Comparison of ENCODE assay signal across 19 cellular contexts in genomic region chr2:231221761-231222160, GRCh38. TPM values are rescaled to one million over a fixed set of nuclear protein-coding genes. Genes with fewer than 3 reads are reported as not detected.
DNase-seq lines count a peak whose midpoint lies in the region; TF ChIP-seq lines count a peak whose summit lies in the region.
"Had no signal": no experiment of that assay in that cellular context is flagged by ENCODE, and none has a peak within 500 bp of the region (broad histone marks: within the 10 kb centered on the region; RNA-seq: fewer than 3 reads in every experiment).

No MANE protein-coding gene starts in this region.

- in situ Hi-C loops in SK-MEL-5 (cut with HindIII; ENCODE audit: low pct_unique_long_range_greater_than_20kb, low sequenced_read_pairs), result no loop called here

- H3K18ac ChIP-seq in neuronal stem cell (ENCODE audit: low read length), result no peak overlapping the region

- H3K9me3 ChIP-seq in fibroblast of lung (ENCODE audit: control insufficient read depth, insufficient read depth, low read depth, low read length), result no peaks in the 10 kb centered on the region
- no peaks in the 10 kb centered on the region for H3K9me3 ChIP-seq in sigmoid colon
- peaks cover 0 to 8% of the 10 kb centered on the region in 2 donors for H3K9me3 ChIP-seq in neuronal stem cell (replicated peaks in 1 of 2; ENCODE audit: control insufficient read depth in 2 of 2, insufficient read depth in 1 of 2, low read depth in 1 of 2, low read length in 2 of 2)
- H3K9me3 ChIP-seq: SK-N-SH had no signal

- DNase-seq in AG10803 (ENCODE audit: low read depth) (peak; percentile 11), SK-MEL-5 (ENCODE audit: low read depth, low spot score) (peak; percentile 75), fibroblast of lung (ENCODE audit: low read depth in 2 of 2) (peak in 1 of 2 donors; percentile 10), sigmoid colon (peak; percentile 18), neuronal stem cell (ENCODE audit: low spot score) (no peak), islet precursor cell (no peak), NCI-H2227 treated with DMSO at 0.1 percent for 48 hours (lab: John Stamatoyannopoulos, UW) (no peak), NCI-H146 treated with DMSO at 0.1 percent for 48 hours (lab: John Stamatoyannopoulos, UW; ENCODE audit: unreplicated experiment) (no peak)
- DNase-seq: activated CD4-positive, alpha-beta T cell treated with anti-CD3 and anti-CD28 coated beads for 1 hour; C1 segment of cervical spinal cord; endodermal cell; Kasumi-1; left colon; NCI-H1417; NCI-H2171; NCI-H774; posterior cingulate gyrus; SK-N-SH had no signal

- H3K36me3 ChIP-seq in fibroblast of lung (ENCODE audit: control insufficient read depth, insufficient read depth, low read length) (peaks cover 10% of the 10 kb centered on the region), sigmoid colon (peaks cover 0 to 35% (median 0%) of the 10 kb centered on the region in 4 donors), neuronal stem cell (replicated peaks in 1 of 2; ENCODE audit: control insufficient read depth in 2 of 2, insufficient read depth in 2 of 2, low read length in 2 of 2) (peaks cover 10 to 94% of the 10 kb centered on the region in 2 donors)

- H3K27ac ChIP-seq in fibroblast of lung (ENCODE audit: insufficient read depth, low read length), result peak overlapping the region; percentile 85
- peak overlapping the region; percentile 69 to 89 (median 82) for H3K27ac ChIP-seq in sigmoid colon
- H3K27ac ChIP-seq in neuronal stem cell (replicated peaks; ENCODE audit: low read length), result no peak overlapping the region

- no peak overlapping the region for H4K91ac ChIP-seq in neuronal stem cell (ENCODE audit: low read depth, low read length, poor library complexity)

- H3K4me1 ChIP-seq in fibroblast of lung (ENCODE audit: control insufficient read depth, extremely low read depth, insufficient read depth, low read length) (peaks cover 11% of the 10 kb centered on the region), sigmoid colon (peaks cover 0 to 46% (median 33%) of the 10 kb centered on the region in 4 donors), neuronal stem cell (ENCODE audit: control insufficient read depth in 2 of 2, insufficient read depth in 1 of 2, low read depth in 1 of 2, low read length in 2 of 2) (no peaks in the 10 kb centered on the region)

- peak overlapping the region; percentile 63 for H3K4me2 ChIP-seq in fibroblast of lung (ENCODE audit: extremely low read depth, insufficient read depth, low read length)
- H3K4me2 ChIP-seq in neuronal stem cell (ENCODE audit: insufficient read depth, low read length, poor library complexity, severe bottlenecking), result no peak overlapping the region
- H3K4me2 ChIP-seq: SK-N-SH had no signal

- H4K20me1 ChIP-seq in fibroblast of lung (ENCODE audit: control insufficient read depth, extremely low read depth, insufficient read depth, low read length), result no peaks in the 10 kb centered on the region

- no peak overlapping the region for H2BK120ac ChIP-seq in neuronal stem cell (ENCODE audit: low read depth, low read length)

- H3K4ac ChIP-seq in neuronal stem cell (ENCODE audit: low read length), result no peak overlapping the region

- TF ChIP-seq CTCF in AG10803 (conservative IDR thresholded peaks at IDR 0.05; ENCODE audit: low read length), result no peak
- TF ChIP-seq CTCF in fibroblast of lung (conservative IDR thresholded peaks at IDR 0.05 in 1 of 2, IDR thresholded peaks at IDR 0.05 in 1 of 2; ENCODE audit: low read depth in 1 of 2, low read length in 2 of 2), result no peak
- TF ChIP-seq CTCF in sigmoid colon (IDR thresholded peaks at IDR 0.05), result no peak

- no peak overlapping the region for H3K23ac ChIP-seq in neuronal stem cell (ENCODE audit: low read depth, low read length, poor library complexity)

- no peak overlapping the region for H2BK5ac ChIP-seq in neuronal stem cell (ENCODE audit: low read length)

- intact Hi-C loops in sigmoid colon (cut with DNase I), result no loop called here

- no peaks in the 10 kb centered on the region for H3K79me1 ChIP-seq in neuronal stem cell (ENCODE audit: low read depth, low read length)

- no peak overlapping the region for H2AFZ ChIP-seq in fibroblast of lung (ENCODE audit: low read length)
- H2AFZ ChIP-seq in neuronal stem cell (ENCODE audit: low read length), result no peak overlapping the region

- no peak overlapping the region for H2BK12ac ChIP-seq in neuronal stem cell (ENCODE audit: low read length)

- TF ChIP-seq EP300 in sigmoid colon (IDR thresholded peaks at IDR 0.05), result no peak

- no peak overlapping the region for H3K14ac ChIP-seq in neuronal stem cell (ENCODE audit: low read length)

- H3K79me2 ChIP-seq in fibroblast of lung (ENCODE audit: control insufficient read depth, insufficient read depth, low read length), result no peaks in the 10 kb centered on the region

- H4K8ac ChIP-seq in neuronal stem cell (ENCODE audit: low read depth, low read length), result no peak overlapping the region

- H3K4me3 ChIP-seq in AG10803 (ENCODE audit: low read length) (no peak overlapping the region), fibroblast of lung (replicated peaks in 1 of 4; ENCODE audit: control extremely low read depth in 1 of 4, insufficient read depth in 1 of 4, low read depth in 3 of 4, low read length in 4 of 4) (no peak overlapping the region), sigmoid colon (no peak overlapping the region), neuronal stem cell (ENCODE audit: low read length in 2 of 2) (no peak overlapping the region)
- H3K4me3 ChIP-seq: skin epidermis had no signal

- TF ChIP-seq POLR2A in sigmoid colon (IDR thresholded peaks at IDR 0.05), result no peak

- H3K27me3 ChIP-seq in fibroblast of lung (ENCODE audit: control insufficient read depth, insufficient read depth, low read length) (no peaks in the 10 kb centered on the region), sigmoid colon (no peaks in the 10 kb centered on the region), neuronal stem cell (ENCODE audit: control insufficient read depth in 3 of 3, insufficient read depth in 3 of 3, low read depth in 1 of 3, low read length in 3 of 3) (no peaks in the 10 kb centered on the region)

- no peak overlapping the region for H2BK15ac ChIP-seq in neuronal stem cell (ENCODE audit: low read length)

- H3K9ac ChIP-seq in fibroblast of lung (ENCODE audit: insufficient read depth, low read length), result no peak overlapping the region
- no peak overlapping the region for H3K9ac ChIP-seq in neuronal stem cell (ENCODE audit: low read depth, low read length, poor library complexity)
- H3K9ac ChIP-seq: SK-N-SH had no signal

- WGBS in sigmoid colon, 2 donors, result 92 to 95% methylated on average over 3 of the region's 3 CpGs
- no CpG with 5 or more reads among the region's 3 CpGs for WGBS in neuronal stem cell (ENCODE audit: extremely low coverage in 2 of 2, insufficient read length in 2 of 2, insufficient replicate concordance in 1 of 2), 2 donors

- no peak overlapping the region for H2AK5ac ChIP-seq in neuronal stem cell (ENCODE audit: low read depth, low read length)

RNA-seq across cellular contexts. Expression of gene ARMC9, which starts 23.3 kb away (rescaled TPM):
- total RNA-seq in SK-MEL-5 (2014; rRNA removed; shearing (Covaris generic)), result 22.8 and 23.0 TPM in 2 replicates
- 23.0 and 24.1 TPM in 2 replicates for polyA plus RNA-seq in SK-MEL-5 (2015; cell fraction: cytosol; rRNA removed)
- 31.2 and 56.4 TPM in 2 replicates for polyA plus RNA-seq in SK-MEL-5 (2015; cell fraction: nucleus; rRNA removed)
- total RNA-seq in fibroblast of lung, result 60.4 and 153 TPM in 2 replicates
- polyA plus RNA-seq in fibroblast of lung, result 68.4 and 114 TPM in 2 replicates
- polyA plus RNA-seq in fibroblast of lung (2012), result 43.9 and 84.4 TPM in 2 replicates
- 120 and 131 TPM in 2 replicates for polyA minus RNA-seq in fibroblast of lung (ENCODE audit: low replicate concordance)
- total RNA-seq in sigmoid colon, result 10 to 100 TPM; 24.3 to 95.3 (median 52.7) TPM
- polyA plus RNA-seq in sigmoid colon, result 1 to 10 TPM; 2.4 to 8.2 (median 3.0) TPM
- polyA plus RNA-seq in neuronal stem cell (2013, experiment 1 of 2), result 24.2 TPM
- 22.8 TPM for polyA plus RNA-seq in neuronal stem cell (2013, experiment 2 of 2)

Comparison
In these comparisons a context has a peak if more than half of its experiments do, and no peak if none do; other contexts are left out.
1. DNase-seq: peak in AG10803 (single experiment), SK-MEL-5 (single experiment) and sigmoid colon (single experiment); none in neuronal stem cell (single experiment), islet precursor cell (single experiment), NCI-H2227 treated with DMSO at 0.1 percent for 48 hours (single experiment) and NCI-H146 treated with DMSO at 0.1 percent for 48 hours (single experiment).